Comparison of ENCODE assay signal across 20 cellular contexts in the genomic region with DNA sequence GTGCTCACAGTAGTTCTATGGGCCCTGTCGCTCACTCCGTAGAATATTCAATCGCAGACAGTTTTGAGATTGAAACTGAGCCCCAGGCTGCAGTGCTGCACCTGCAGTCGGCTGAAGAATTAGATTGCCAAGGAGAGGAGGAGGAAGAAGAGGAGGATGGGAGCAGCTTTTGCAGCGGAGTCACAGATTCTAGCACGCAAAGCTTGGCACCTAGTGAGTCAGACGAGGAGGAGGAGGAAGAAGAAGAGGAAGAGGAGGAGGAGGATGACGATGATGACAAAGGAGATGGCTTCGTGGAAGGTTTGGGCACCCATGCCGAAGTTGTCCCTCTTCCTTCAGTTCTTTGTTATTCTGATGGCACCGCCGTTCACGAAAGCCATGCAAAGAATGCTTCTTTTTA.
DNase-seq lines count a peak whose midpoint lies in the region; ATAC-seq, FAIRE-seq and TF ChIP-seq lines count a peak whose summit lies in the region.
"Had no signal": no experiment of that assay in that cellular context is flagged by ENCODE, and none has a peak within 500 bp of the region (broad histone marks: within the 10 kb centered on the region; RNA-seq: fewer than 3 reads in every experiment).

No MANE protein-coding gene starts in this region.

- no peaks in the 10 kb centered on the region for H3F3A ChIP-seq in GM23338 (replicated peaks; ENCODE audit: low read depth)

- H3K27me3 Mint-ChIP-seq in GM23338 (ENCODE audit: insufficient read depth, low read depth, poor library complexity) (no peaks in the 10 kb centered on the region), brain (no peaks in the 10 kb centered on the region), endothelial cell (ENCODE audit: unreplicated experiment) (peaks cover 1% of the 10 kb centered on the region)
- H3K27me3 Mint-ChIP-seq: B cell; CD4-positive, alpha-beta T cell had no signal

- H3K27ac Mint-ChIP-seq in GM23338: peak overlapping the region; percentile 54; the same call in 1 of the 2 replicates
- H3K27ac Mint-ChIP-seq in brain: peak overlapping the region in 4 of 5 experiments; percentile 2 to 88 (median 42)
- no peak overlapping the region for H3K27ac Mint-ChIP-seq in endothelial cell (ENCODE audit: unreplicated experiment)
- H3K27ac Mint-ChIP-seq: B cell; CD4-positive, alpha-beta T cell; HFFc6 had no signal

- H3K4me1 Mint-ChIP-seq in GM23338 (peaks cover 22% of the 10 kb centered on the region), brain (peaks cover 39% of the 10 kb centered on the region), endothelial cell (ENCODE audit: unreplicated experiment) (peaks cover 3% of the 10 kb centered on the region)

- H3K4me1 ChIP-seq in GM23338 (ENCODE audit: insufficient read depth) (peaks cover 12% of the 10 kb centered on the region), left lung (peaks cover 0 to 7% of the 10 kb centered on the region in 2 donors)
- H3K4me1 ChIP-seq: HAP-1 had no signal

- H3K36me3 ChIP-seq in GM23338 (ENCODE audit: insufficient read depth): no peaks in the 10 kb centered on the region
- no peaks in the 10 kb centered on the region for H3K36me3 ChIP-seq in left lung
- H3K36me3 ChIP-seq: HAP-1 had no signal

- no peaks in the 10 kb centered on the region for H3K9me3 ChIP-seq in left lung
- H3K9me3 ChIP-seq: HAP-1 had no signal

- H3K27ac ChIP-seq in GM23338 (ENCODE audit: low read depth): no peak overlapping the region
- H3K27ac ChIP-seq in left lung: no peak overlapping the region

- H3K79me2 ChIP-seq in GM23338 (replicated peaks; ENCODE audit: insufficient read depth): no peaks in the 10 kb centered on the region

- H4K20me1 ChIP-seq in GM23338 (replicated peaks; ENCODE audit: insufficient read depth): no peaks in the 10 kb centered on the region

- no peaks in the 10 kb centered on the region for H3K9me3 Mint-ChIP-seq in GM23338
- H3K9me3 Mint-ChIP-seq in brain: no peaks in the 10 kb centered on the region
- H3K9me3 Mint-ChIP-seq in endothelial cell (ENCODE audit: unreplicated experiment): no peaks in the 10 kb centered on the region
- H3K9me3 Mint-ChIP-seq: CD4-positive, alpha-beta T cell had no signal

- TF ChIP-seq CTCF in GM23338 (conservative IDR thresholded peaks at IDR 0.05; ENCODE audit: low read depth in 2 of 2) (no peak), brain (conservative IDR thresholded peaks at IDR 0.05) (no peak), endothelial cell (IDR thresholded peaks at IDR 0.05; ENCODE audit: unreplicated experiment) (no peak), left lung (IDR thresholded peaks at IDR 0.05) (no peak)

- ATAC-seq in GM23338 (no peak), left lung (no peak)

- no peak overlapping the region for H3K4me3 ChIP-seq in GM23338
- H3K4me3 ChIP-seq in left lung: no peak overlapping the region
- H3K4me3 ChIP-seq: HAP-1 had no signal

- intact Hi-C loops in left lung (cut with DNase I): no loop called here

- H3K4me3 Mint-ChIP-seq in GM23338 (no peak overlapping the region), brain (no peak overlapping the region), endothelial cell (ENCODE audit: unreplicated experiment) (peak overlapping the region; percentile 23)
- H3K4me3 Mint-ChIP-seq: B cell; CD4-positive, alpha-beta T cell; HFFc6 had no signal

- H3K4me2 ChIP-seq in GM23338: no peak overlapping the region

- no peaks in the 10 kb centered on the region for H3K27me3 ChIP-seq in GM23338 (ENCODE audit: insufficient read depth)
- no peaks in the 10 kb centered on the region for H3K27me3 ChIP-seq in left lung

- FAIRE-seq in HTR-8/SVneo (lab: Jason Lieb, UNC): no peak
- FAIRE-seq: G401.6, GM12891 had no signal

- H3K9me2 ChIP-seq in GM23338 (ENCODE audit: insufficient read depth): no peaks in the 10 kb centered on the region

- no peak overlapping the region for H2AFZ ChIP-seq in GM23338

- no peaks in the 10 kb centered on the region for H3K36me3 Mint-ChIP-seq in GM23338 (ENCODE audit: low read depth)
- H3K36me3 Mint-ChIP-seq in brain: peaks cover 50% of the 10 kb centered on the region
- peaks cover 22% of the 10 kb centered on the region for H3K36me3 Mint-ChIP-seq in endothelial cell (ENCODE audit: low read depth, unreplicated experiment)

- DNase-seq in GM23338 (ENCODE audit: low spot score): peak; percentile 27
- no peak for DNase-seq in endothelial cell (ENCODE audit: low spot score)
- peak; percentile 82 for DNase-seq in putamen (ENCODE audit: low spot score)
- DNase-seq in iPS-NIHi7 (ENCODE audit: extremely low spot score): no peak
- DNase-seq in NCI-H1694 treated with DMSO at 0.1 percent for 48 hours (lab: John Stamatoyannopoulos, UW): no peak
- DNase-seq in HTR-8/SVneo (ENCODE audit: insufficient read length, low spot score): no peak
- no peak for DNase-seq in left lung
- DNase-seq: ACHN; C1 segment of cervical spinal cord; Calu3; CD4-positive, alpha-beta T cell; DMS 273 treated with DMSO at 0.1 percent for 48 hours; DMS79; GOT3; HFFc6 had no signal

TF ChIP-seq in GM23338, 12 proteins besides CTCF, POLR2A, EP300 and RAD21 (continues in another document):
- TF ChIP-seq EZH2 (IDR thresholded peaks at IDR 0.05; ENCODE audit: low read depth, unreplicated experiment) (no peak), ZNF462 (CRISPR knock-in tag; IDR thresholded peaks at IDR 0.05) (no peak), POLR2AphosphoS5 (IDR thresholded peaks at IDR 0.05; ENCODE audit: low read depth) (no peak), STAT1 (IDR thresholded peaks at IDR 0.05; ENCODE audit: unreplicated experiment) (no peak), ZNF331 (CRISPR knock-in tag; IDR thresholded peaks at IDR 0.05; ENCODE audit: low read depth) (no peak), EZH2phosphoT487 (IDR thresholded peaks at IDR 0.05; ENCODE audit: unreplicated experiment) (no peak), NANOG (IDR thresholded peaks at IDR 0.05; ENCODE audit: borderline replicate concordance) (no peak), CREB1 (CRISPR knock-in tag; IDR thresholded peaks at IDR 0.05; ENCODE audit: low read depth) (no peak), ZNF114 (CRISPR knock-in tag; IDR thresholded peaks at IDR 0.05) (no peak)

Comparison
In these comparisons a context has a peak if more than half of its experiments do, and no peak if none do; other contexts are left out.
1. DNase-seq: peak in GM23338 (single experiment) and putamen (single experiment); none in endothelial cell (single experiment), iPS-NIHi7 (single experiment), NCI-H1694 treated with DMSO at 0.1 percent for 48 hours (single experiment), HTR-8/SVneo (single experiment) and left lung (0 of 2).